Comparison of ENCODE assay signal across 8 cellular contexts in genomic region chr9:14993891-14994554, GRCh38.
A peak's percentile ranks its signal among the peaks of the same experiment; 100 is the strongest.
DNase-seq lines count a peak whose midpoint lies in the region; ATAC-seq, FAIRE-seq and TF ChIP-seq lines count a peak whose summit lies in the region.

No MANE protein-coding gene starts in this region.

- peaks cover 16 to 26% (median 17%) of the 10 kb centered on the region in 10 experiments for H3K4me1 ChIP-seq in BLaER1 treated with 17β-estradiol and CSF1 and Interleukin-3, amounts not matched to agents 10 nM and 100 nM
- H3K4me1 ChIP-seq in ectodermal cell (ENCODE audit: control insufficient read depth, insufficient read depth, low read length) (no peaks in the 10 kb centered on the region), neuronal stem cell (ENCODE audit: control insufficient read depth in 2 of 2, insufficient read depth in 1 of 2, low read depth in 1 of 2, low read length in 2 of 2) (no peaks in the 10 kb centered on the region)

- no peak for FAIRE-seq in urothelium cell line (lab: Jason Lieb, UNC)

- H3K27ac ChIP-seq in BLaER1 treated with 17β-estradiol and CSF1 and Interleukin-3, amounts not matched to agents 10 nM and 100 nM = peak overlapping the region in 2 of 11 experiments; percentile 1 to 19; a peak in 3 of 22 replicates
- H3K27ac ChIP-seq in KOPT-K1 (ENCODE audit: low read depth, low read length, poor library complexity, severe bottlenecking) (peak overlapping the region; percentile 87), ectodermal cell (ENCODE audit: insufficient read depth, low read depth, low read length, poor library complexity, severe bottlenecking) (no peak overlapping the region), neuronal stem cell (replicated peaks; ENCODE audit: low read length) (peak overlapping the region; percentile 79)

- no peak overlapping the region for H4K91ac ChIP-seq in neuronal stem cell (ENCODE audit: low read depth, low read length, poor library complexity)

- no peak overlapping the region for H3K4me3 ChIP-seq in BLaER1 treated with 17β-estradiol and CSF1 and Interleukin-3, amounts not matched to agents 10 nM and 100 nM
- H3K4me3 ChIP-seq in ectodermal cell (ENCODE audit: insufficient read depth, low read depth, low read length) (peak overlapping the region; percentile 39), neuronal stem cell (ENCODE audit: low read length in 2 of 2) (peak overlapping the region; percentile 77 to 85)

- TF ChIP-seq CTCF in GM10248 (IDR thresholded peaks at IDR 0.05; ENCODE audit: control extremely low read depth, extremely low read depth, low read depth, missing control alignments) = no peak

- POLR2A ChIA-PET in GM10248 (lab: Yijun Ruan, JAX) = no interaction called here

- peaks cover 5 to 15% (median 11%) of the 10 kb centered on the region in 11 experiments; a peak in 19 of 22 replicates for H3K9me3 ChIP-seq in BLaER1 treated with 17β-estradiol and CSF1 and Interleukin-3, amounts not matched to agents 10 nM and 100 nM (replicated peaks in 1 of 11)
- H3K9me3 ChIP-seq in KOPT-K1 (ENCODE audit: insufficient read depth, low read length, poor library complexity, severe bottlenecking) = no peaks in the 10 kb centered on the region
- no peaks in the 10 kb centered on the region for H3K9me3 ChIP-seq in ectodermal cell (ENCODE audit: control insufficient read depth, low read length)
- no peaks in the 10 kb centered on the region for H3K9me3 ChIP-seq in neuronal stem cell (replicated peaks in 1 of 2; ENCODE audit: control insufficient read depth in 2 of 2, insufficient read depth in 1 of 2, low read depth in 1 of 2, low read length in 2 of 2)

- CTCF ChIA-PET in GM10248 (lab: Yijun Ruan, JAX) = no interaction called here

- DNase-seq in neuronal stem cell (ENCODE audit: low spot score) (no peak), GM10248 (ENCODE audit: extremely low spot score) (no peak), SHP77 treated with DMSO at 0.1 percent for 48 hours (lab: John Stamatoyannopoulos, UW) (no peak), urothelium cell line (ENCODE audit: low spot score) (no peak)

- H3K9ac ChIP-seq in BLaER1 treated with 17β-estradiol and CSF1 and Interleukin-3, amounts not matched to agents 10 nM and 100 nM = no peak overlapping the region
- H3K9ac ChIP-seq in neuronal stem cell (ENCODE audit: low read depth, low read length, poor library complexity) = no peak overlapping the region

- 94 to 95% methylated on average over 8 to 9 of the region's 9 CpGs for whole genome bisulfite sequencing in ectodermal cell, 2 experiments
- WGBS in neuronal stem cell (ENCODE audit: extremely low coverage in 2 of 2, insufficient read length in 2 of 2, insufficient replicate concordance in 1 of 2), 2 donors = no CpG with 5 or more reads among the region's 9 CpGs

- no peaks in the 10 kb centered on the region for H3K36me3 ChIP-seq in BLaER1 treated with 17β-estradiol and CSF1 and Interleukin-3, amounts not matched to agents 10 nM and 100 nM
- H3K36me3 ChIP-seq in KOPT-K1 (ENCODE audit: insufficient read depth, low read length) (no peaks in the 10 kb centered on the region), ectodermal cell (ENCODE audit: control insufficient read depth, insufficient read depth, low read length) (no peaks in the 10 kb centered on the region), neuronal stem cell (replicated peaks in 1 of 2; ENCODE audit: control insufficient read depth in 2 of 2, insufficient read depth in 2 of 2, low read length in 2 of 2) (peaks cover 0 to 3% of the 10 kb centered on the region in 2 donors)

- H3K23ac ChIP-seq in neuronal stem cell (ENCODE audit: low read depth, low read length, poor library complexity) = no peak overlapping the region

- H2BK15ac ChIP-seq in neuronal stem cell (ENCODE audit: low read length) = no peak overlapping the region

- peak overlapping the region; percentile 97 for H2AFZ ChIP-seq in neuronal stem cell (ENCODE audit: low read length)

- no peak overlapping the region for H4K8ac ChIP-seq in neuronal stem cell (ENCODE audit: low read depth, low read length)

- ATAC-seq in GM19324 (IDR thresholded peaks at IDR 0.05; ENCODE audit: low FRiP score, unreplicated experiment) = no peak

- H3K14ac ChIP-seq in neuronal stem cell (ENCODE audit: low read length) = no peak overlapping the region

- H2BK120ac ChIP-seq in neuronal stem cell (ENCODE audit: low read depth, low read length) = no peak overlapping the region

- no peak overlapping the region for H3K4ac ChIP-seq in neuronal stem cell (ENCODE audit: low read length)

- H3K4me2 ChIP-seq in BLaER1 treated with 17β-estradiol and CSF1 and Interleukin-3, amounts not matched to agents 10 nM and 100 nM = peak overlapping the region; percentile 43 to 72 (median 59)
- peak overlapping the region; percentile 65 for H3K4me2 ChIP-seq in neuronal stem cell (ENCODE audit: insufficient read depth, low read length, poor library complexity, severe bottlenecking)

- no peak overlapping the region for H2AK5ac ChIP-seq in neuronal stem cell (ENCODE audit: low read depth, low read length)

- H3K18ac ChIP-seq in neuronal stem cell (ENCODE audit: low read length) = no peak overlapping the region

- no peaks in the 10 kb centered on the region for H3K27me3 ChIP-seq in BLaER1 treated with 17β-estradiol and CSF1 and Interleukin-3, amounts not matched to agents 10 nM and 100 nM
- no peaks in the 10 kb centered on the region for H3K27me3 ChIP-seq in ectodermal cell (ENCODE audit: control insufficient read depth, insufficient read depth, low read length, poor library complexity, severe bottlenecking)
- no peaks in the 10 kb centered on the region for H3K27me3 ChIP-seq in neuronal stem cell (ENCODE audit: control insufficient read depth in 3 of 3, insufficient read depth in 3 of 3, low read depth in 1 of 3, low read length in 3 of 3)

- no peak overlapping the region for H2BK5ac ChIP-seq in neuronal stem cell (ENCODE audit: low read length)

- H3K79me1 ChIP-seq in neuronal stem cell (ENCODE audit: low read depth, low read length) = no peaks in the 10 kb centered on the region

- no peaks in the 10 kb centered on the region for H4K20me1 ChIP-seq in BLaER1 treated with 17β-estradiol and CSF1 and Interleukin-3, amounts not matched to agents 10 nM and 100 nM

- no peak overlapping the region for H2BK12ac ChIP-seq in neuronal stem cell (ENCODE audit: low read length)

Comparison
In these comparisons a context has a peak if more than half of its experiments do, and no peak if none do; other contexts are left out.
1. H3K4me3 ChIP-seq: peak in ectodermal cell (single experiment) and neuronal stem cell (2 of 2); none in BLaER1 treated with 17β-estradiol and CSF1 and Interleukin-3, amounts not matched to agents 10 nM and 100 nM (0 of 10).